In the genomic region with DNA sequence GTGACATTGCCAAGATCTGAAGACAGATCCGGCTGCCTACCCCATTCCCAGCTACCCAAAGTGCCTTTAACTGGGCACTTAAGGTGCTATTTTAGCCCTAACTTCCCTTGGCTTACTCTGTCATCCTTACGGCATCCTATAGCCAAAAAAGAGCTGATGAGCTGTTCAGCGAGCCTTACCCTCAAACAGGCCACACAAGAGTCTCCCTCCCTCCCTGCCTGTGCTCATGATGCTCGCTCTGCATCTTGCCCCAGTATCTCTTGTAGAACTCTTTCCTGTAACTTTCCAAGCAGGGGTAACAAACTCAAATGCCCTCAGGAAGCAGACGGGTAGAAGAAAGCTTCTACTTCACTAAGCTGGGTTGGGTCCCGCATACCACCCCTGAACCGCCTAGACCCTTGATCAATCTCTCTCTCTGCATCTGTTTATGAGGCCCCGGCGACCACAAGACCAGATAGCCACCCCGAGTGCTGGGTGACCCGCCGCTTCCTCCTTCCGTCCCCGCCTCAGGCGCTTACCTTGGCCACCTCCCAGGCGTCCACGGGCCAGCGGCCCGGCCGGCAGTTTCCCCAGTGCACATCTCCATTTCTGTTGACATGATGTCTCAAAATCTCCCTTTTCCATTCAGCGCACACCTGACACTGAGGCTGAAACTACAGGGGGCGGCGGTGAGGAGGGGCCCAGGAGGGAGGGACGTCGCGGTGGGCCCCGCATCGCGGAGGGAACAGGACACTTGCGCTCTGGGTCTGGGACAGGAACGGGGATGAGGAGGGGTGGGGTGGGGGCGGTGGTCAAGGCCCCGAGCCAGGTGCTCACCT, we compare ENCODE assay signal across 8 cellular contexts. TPM values are rescaled to one million over a fixed set of nuclear protein-coding genes. Genes with fewer than 3 reads are reported as not detected.
A peak's percentile ranks its signal among the peaks of the same experiment; 100 is the strongest.
DNase-seq lines count a peak whose midpoint lies in the region; ATAC-seq, FAIRE-seq and TF ChIP-seq lines count a peak whose summit lies in the region.

No MANE protein-coding gene starts in this region.

- no peak for TF ChIP-seq EP300 in esophagus muscularis mucosa (IDR thresholded peaks at IDR 0.05)

- peak overlapping the region; percentile 92 for H3K27ac Mint-ChIP-seq in type B pancreatic cell

- peak; percentile 3 for TF ChIP-seq CTCF in GM13977 (IDR thresholded peaks at IDR 0.05; ENCODE audit: extremely low read depth, insufficient read depth, missing control alignments)
- TF ChIP-seq CTCF in esophagus muscularis mucosa (IDR thresholded peaks at IDR 0.05), result no peak
- TF ChIP-seq CTCF in type B pancreatic cell (conservative IDR thresholded peaks at IDR 0.05), result no peak

- H3K4me1 Mint-ChIP-seq in type B pancreatic cell (ENCODE audit: unreplicated experiment), result peaks cover 16% of the 10 kb centered on the region

- H3K36me3 Mint-ChIP-seq in type B pancreatic cell, result peaks cover 7% of the 10 kb centered on the region

- H3K27me3 Mint-ChIP-seq in type B pancreatic cell, result no peaks in the 10 kb centered on the region

- peak overlapping the region; percentile 65 for H3K9ac ChIP-seq in muscle layer of colon (ENCODE audit: low read length)

- H3K4me1 ChIP-seq in esophagus muscularis mucosa (peaks cover 28 to 56% (median 41%) of the 10 kb centered on the region in 4 donors), muscle layer of colon (ENCODE audit: insufficient read depth, low read length) (peaks cover 37% of the 10 kb centered on the region)

- H3K9me3 Mint-ChIP-seq in type B pancreatic cell, result no peaks in the 10 kb centered on the region

- H3K4me3 Mint-ChIP-seq in type B pancreatic cell, result peak overlapping the region; percentile 95

- H3K27me3 ChIP-seq in esophagus muscularis mucosa, result no peaks in the 10 kb centered on the region
- peaks cover 0 to 5% of the 10 kb centered on the region in 2 donors for H3K27me3 ChIP-seq in muscle layer of colon (ENCODE audit: control insufficient read depth in 1 of 2, insufficient read depth in 2 of 2, low read length in 2 of 2)

- peak; percentile 37 for ATAC-seq in HG02642 (IDR thresholded peaks at IDR 0.05; ENCODE audit: poor library complexity, unreplicated experiment)

- in situ Hi-C loops in GM13977 (cut with MboI; ENCODE audit: low pct_unique_long_range_greater_than_20kb, low sequenced_read_pairs, unreplicated experiment), result no loop called here

- intact Hi-C loops in esophagus muscularis mucosa (cut with DNase I), result loop anchor here (10.0 kb wide), 1 partner anchor 438 kb away; the partner anchor contains the start of gene USP9X

- TF ChIP-seq POLR2A in esophagus muscularis mucosa (IDR thresholded peaks at IDR 0.05; ENCODE audit: low read depth), result no peak

- DNase-seq in GM13977 (ENCODE audit: low spot score) (peak; percentile 53), NCI-H2227 (lab: John Stamatoyannopoulos, UW; ENCODE audit: unreplicated experiment) (peak; percentile 53), esophagus muscularis mucosa (ENCODE audit: extremely low spot score) (no peak), type B pancreatic cell (ENCODE audit: extremely low spot score, unreplicated experiment) (no peak), RCC 7860 (ENCODE audit: low spot score) (no peak)
- DNase-seq in activated T-cell treated with anti-CD3 and anti-CD28 coated beads, Interleukin-2, amount 50 U/mL, for 1 hour, result peak; percentile 24

- peak overlapping the region; percentile 81 to 84 (median 82) for H3K27ac ChIP-seq in esophagus muscularis mucosa (replicated peaks in 1 of 4)
- peak overlapping the region; percentile 87 for H3K27ac ChIP-seq in muscle layer of colon (ENCODE audit: low read depth, low read length)

- H3K9me3 ChIP-seq in esophagus muscularis mucosa, result no peaks in the 10 kb centered on the region
- no peaks in the 10 kb centered on the region for H3K9me3 ChIP-seq in muscle layer of colon (ENCODE audit: low read length)

- H3K36me3 ChIP-seq in esophagus muscularis mucosa (peaks cover 0 to 3% (median 0%) of the 10 kb centered on the region in 4 donors), muscle layer of colon (ENCODE audit: insufficient read depth, low read length) (no peaks in the 10 kb centered on the region)

- WGBS in esophagus muscularis mucosa, result 14% methylated on average over 28 of the region's 33 CpGs

- FAIRE-seq in RCC 7860 (lab: Jason Lieb, UNC), result no peak

- H3K4me3 ChIP-seq in esophagus muscularis mucosa (peak overlapping the region; percentile 81 to 93 (median 86)), muscle layer of colon (ENCODE audit: low read depth in 1 of 2, low read length in 2 of 2) (peak overlapping the region; percentile 60 to 63)

RNA-seq across cellular contexts. Expression of gene CXorf38, which starts 0.7 kb away (rescaled TPM):
- total RNA-seq in esophagus muscularis mucosa (10 to 100 TPM in 1 of 4 donors, 1 to 10 TPM in 3; 5.4 to 10.8 (median 9.2) TPM), type B pancreatic cell (ENCODE audit: low replicate concordance) (8.1 and 8.8 TPM in 2 replicates)

RNA-seq across cellular contexts. Expression of gene MPC1L, which starts 23.5 kb away (rescaled TPM):
- total RNA-seq in esophagus muscularis mucosa (not detected), type B pancreatic cell (ENCODE audit: low replicate concordance) (not detected in 2 replicates)

Comparison
In these comparisons a context has a peak if more than half of its experiments do, and no peak if none do; other contexts are left out.
1. DNase-seq: peak in GM13977 (single experiment), NCI-H2227 (single experiment) and activated T-cell treated with anti-CD3 and anti-CD28 coated beads, Interleukin-2, amount 50 U/mL, for 1 hour (single experiment); none in esophagus muscularis mucosa (single experiment), type B pancreatic cell (single experiment) and RCC 7860 (single experiment).